ENCODE assay signal across 18 cellular contexts in genomic region chr17:73066148-73066884, GRCh38. TPM values are rescaled to one million over a fixed set of nuclear protein-coding genes. Genes with fewer than 3 reads are reported as not detected.
DNase-seq lines count a peak whose midpoint lies in the region; ATAC-seq and TF ChIP-seq lines count a peak whose summit lies in the region.
"Had no signal": no experiment of that assay in that cellular context is flagged by ENCODE, and none has a peak within 500 bp of the region (broad histone marks: within the 10 kb centered on the region; RNA-seq: fewer than 3 reads in every experiment).

No MANE protein-coding gene starts in this region.

- no peak overlapping the region for H2AFZ ChIP-seq in GM23338

- TF ChIP-seq CTCF in GM23338 (conservative IDR thresholded peaks at IDR 0.05; ENCODE audit: low read depth in 2 of 2) = no peak
- TF ChIP-seq CTCF in choroid plexus epithelial cell (conservative IDR thresholded peaks at IDR 0.05; ENCODE audit: low read depth, low read length) = no peak
- TF ChIP-seq CTCF in nephron (IDR thresholded peaks at IDR 0.05; ENCODE audit: unreplicated experiment in 3 of 3) = no peak

- H3K4me3 ChIP-seq in GM23338 (no peak overlapping the region), choroid plexus epithelial cell (ENCODE audit: low read depth, low read length) (no peak overlapping the region)
- H3K4me3 ChIP-seq: GM12878 had no signal

- H3K4me3 Mint-ChIP-seq in GM23338 (no peak overlapping the region), nephron (no peak overlapping the region)
- H3K4me3 Mint-ChIP-seq in activated naive CD4-positive, alpha-beta T cell treated with anti-CD3 and anti-CD28 coated beads for 36 hours = no peak overlapping the region
- H3K4me3 Mint-ChIP-seq: CD4-positive, alpha-beta memory T cell had no signal

- H3K4me2 ChIP-seq in GM23338 = no peak overlapping the region

- H3K36me3 Mint-ChIP-seq in GM23338 (ENCODE audit: low read depth) (peaks cover 9% of the 10 kb centered on the region; the same call in 1 of the 3 replicates), nephron (ENCODE audit: low read depth) (peaks cover 16% of the 10 kb centered on the region)
- peaks cover 22% of the 10 kb centered on the region for H3K36me3 Mint-ChIP-seq in activated naive CD4-positive, alpha-beta T cell treated with anti-CD3 and anti-CD28 coated beads for 36 hours (ENCODE audit: low read depth)

- no peak for ATAC-seq in GM23338
- ATAC-seq: GM12878 had no signal

- CTCF ChIA-PET in activated naive CD4-positive, alpha-beta T cell treated with anti-CD3 and anti-CD28 coated beads for 36 hours (lab: Charles Lee) = no interaction called here

- H3K27me3 Mint-ChIP-seq in GM23338 (ENCODE audit: insufficient read depth, low read depth, poor library complexity) (no peaks in the 10 kb centered on the region), nephron (ENCODE audit: low read depth) (no peaks in the 10 kb centered on the region)
- H3K27me3 Mint-ChIP-seq in activated naive CD4-positive, alpha-beta T cell treated with anti-CD3 and anti-CD28 coated beads for 36 hours (ENCODE audit: low read depth) = no peaks in the 10 kb centered on the region
- H3K27me3 Mint-ChIP-seq: CD4-positive, alpha-beta memory T cell had no signal

- H3K4me1 ChIP-seq in GM23338 (ENCODE audit: insufficient read depth) = no peaks in the 10 kb centered on the region

- H4K20me1 ChIP-seq in GM23338 (replicated peaks; ENCODE audit: insufficient read depth) = no peaks in the 10 kb centered on the region

- peak; percentile 32 for DNase-seq in NCI-H146 (lab: John Stamatoyannopoulos, UW)
- no peak for DNase-seq in NCI-H146 treated with DMSO at 0.1 percent for 48 hours (lab: John Stamatoyannopoulos, UW; ENCODE audit: unreplicated experiment)
- no peak for DNase-seq in GM23338 (ENCODE audit: low spot score)
- peak; percentile 24 for DNase-seq in choroid plexus epithelial cell (ENCODE audit: low read depth)
- DNase-seq in NCI-H2171 (lab: John Stamatoyannopoulos, UW) = no peak
- no peak for DNase-seq in activated CD8-positive, alpha-beta memory T cell treated with anti-CD3 and anti-CD28 coated beads for 24 hours
- DNase-seq in activated naive CD4-positive, alpha-beta T cell treated with anti-CD3 and anti-CD28 coated beads for 36 hours = no peak
- DNase-seq: 8988T; BE2C; CD4-positive, alpha-beta memory T cell; DND-41; HCEC 1CT; KBM-7; NCI-H1436; NCI-H345; NCI-H526 treated with DMSO at 0.1 percent for 48 hours had no signal

- intact Hi-C loops in activated naive CD4-positive, alpha-beta T cell treated with anti-CD3 and anti-CD28 coated beads for 36 hours (cut with micrococcal nuclease) = no loop called here

- no peaks in the 10 kb centered on the region for H3K4me1 Mint-ChIP-seq in GM23338
- H3K4me1 Mint-ChIP-seq in nephron = peaks cover 70% of the 10 kb centered on the region
- peaks cover 3% of the 10 kb centered on the region for H3K4me1 Mint-ChIP-seq in activated naive CD4-positive, alpha-beta T cell treated with anti-CD3 and anti-CD28 coated beads for 36 hours (ENCODE audit: low read depth)

- H3K27ac Mint-ChIP-seq in GM23338 (0 out of 2 replicates have a peak overlapping the region, but pooled peaks have one; percentile 60), nephron (peak overlapping the region; percentile 74 to 97 (median 94))
- H3K27ac Mint-ChIP-seq in activated naive CD4-positive, alpha-beta T cell treated with anti-CD3 and anti-CD28 coated beads for 36 hours = no peak overlapping the region

- no peak overlapping the region for H3K27ac ChIP-seq in GM23338 (ENCODE audit: low read depth)

- H3K9me3 Mint-ChIP-seq in GM23338 (0 out of 3 replicates have a peak, but pooled peaks cover 3% of the 10 kb centered on the region), nephron (peaks cover 3% of the 10 kb centered on the region)
- peaks cover 1% of the 10 kb centered on the region for H3K9me3 Mint-ChIP-seq in activated naive CD4-positive, alpha-beta T cell treated with anti-CD3 and anti-CD28 coated beads for 36 hours
- H3K9me3 Mint-ChIP-seq: CD4-positive, alpha-beta memory T cell had no signal

- H3K9me2 ChIP-seq in GM23338 (ENCODE audit: insufficient read depth) = no peaks in the 10 kb centered on the region

- no peaks in the 10 kb centered on the region for H3K36me3 ChIP-seq in GM23338 (ENCODE audit: insufficient read depth)

- no peaks in the 10 kb centered on the region for H3F3A ChIP-seq in GM23338 (replicated peaks; ENCODE audit: low read depth)

- H3K79me2 ChIP-seq in GM23338 (replicated peaks; ENCODE audit: insufficient read depth) = no peaks in the 10 kb centered on the region

- no peaks in the 10 kb centered on the region for H3K27me3 ChIP-seq in GM23338 (ENCODE audit: insufficient read depth)
- H3K27me3 ChIP-seq: BE2C had no signal

TF ChIP-seq in GM23338, 12 proteins besides CTCF, POLR2A, EP300 and RAD21:
- TF ChIP-seq ZNF331 (CRISPR knock-in tag; IDR thresholded peaks at IDR 0.05; ENCODE audit: low read depth) (peak; percentile 47; the same call in 1 of the 2 replicates), CREB1 (CRISPR knock-in tag; IDR thresholded peaks at IDR 0.05; ENCODE audit: low read depth) (no peak), EZH2phosphoT487 (IDR thresholded peaks at IDR 0.05; ENCODE audit: unreplicated experiment) (no peak), POLR2AphosphoS5 (IDR thresholded peaks at IDR 0.05; ENCODE audit: low read depth) (no peak), JUNB (IDR thresholded peaks at IDR 0.05; ENCODE audit: unreplicated experiment) (no peak)

RNA-seq across cellular contexts. Expression of gene SLC39A11, which starts 26.2 kb away (rescaled TPM):
- total RNA-seq in GM23338 (2014; rRNA removed; shearing (Covaris generic)) = 9.4 and 18.1 TPM in 2 replicates
- 10.3 and 10.8 TPM in 2 replicates for polyA plus RNA-seq in GM23338 (2016; fragmentation: Nextera tagmentation; extraction: Ambion mirVana)
- 10 to 100 TPM; 14.0 to 16.4 TPM for total RNA-seq in activated naive CD4-positive, alpha-beta T cell treated with anti-CD3 and anti-CD28 coated beads for 36 hours

Comparison
In these comparisons a context has a peak if more than half of its experiments do, and no peak if none do; other contexts are left out.
1. DNase-seq: peak in NCI-H146 (single experiment) and choroid plexus epithelial cell (single experiment); none in NCI-H146 treated with DMSO at 0.1 percent for 48 hours (single experiment), GM23338 (single experiment), NCI-H2171 (single experiment), activated CD8-positive, alpha-beta memory T cell treated with anti-CD3 and anti-CD28 coated beads for 24 hours (single experiment) and activated naive CD4-positive, alpha-beta T cell treated with anti-CD3 and anti-CD28 coated beads for 36 hours (single experiment).